Comparison of ENCODE assay signal across 1 cellular context in the genomic region with DNA sequence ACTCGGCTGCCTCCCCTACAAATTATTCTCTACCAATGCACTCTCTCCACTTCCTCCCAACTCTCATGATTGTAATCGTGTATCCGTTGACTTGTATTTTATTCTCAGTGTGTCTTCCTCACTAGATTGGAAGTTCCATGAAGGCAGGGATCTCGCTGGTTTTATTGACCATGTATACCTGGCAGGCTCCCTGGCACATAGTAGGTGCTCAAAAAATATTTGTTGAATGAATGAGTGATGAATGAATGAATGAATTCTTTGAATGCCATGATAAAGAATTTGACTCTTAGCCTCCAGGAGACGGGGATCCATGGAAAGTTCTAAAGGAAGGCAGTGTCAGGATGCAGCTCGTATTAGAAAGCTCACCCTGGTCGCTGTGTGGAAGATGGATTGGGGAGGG.
TF ChIP-seq lines count a peak whose summit lies in the region.

No MANE protein-coding gene starts in this region.

TF ChIP-seq in K562, 482 proteins besides CTCF, POLR2A, EP300 and RAD21 (continues in another document):
- TF ChIP-seq ZNF699 (CRISPR knock-in tag; IDR thresholded peaks at IDR 0.05; ENCODE audit: insufficient replicate concordance) (no peak), NR2F6 (CRISPR knock-in tag; IDR thresholded peaks at IDR 0.05) (no peak), ZNF217 (CRISPR knock-in tag; IDR thresholded peaks at IDR 0.05) (no peak), STAG1 (CRISPR knock-in tag; IDR thresholded peaks at IDR 0.05; ENCODE audit: borderline replicate concordance) (no peak), TAF1 (IDR thresholded peaks at IDR 0.05; ENCODE audit: control insufficient read depth, extremely low read depth, insufficient read depth, low read length, severe bottlenecking) (no peak), KDM1A (IDR thresholded peaks at IDR 0.05) (peak in 1 of 2 experiments; percentile 59; a peak in 2 of 4 replicates), TSC22D4 (tag; IDR thresholded peaks at IDR 0.05) (no peak), SREBF1 (IDR thresholded peaks at IDR 0.05; ENCODE audit: borderline replicate concordance, low read depth, low read length) (no peak), ARID2 (IDR thresholded peaks at IDR 0.05) (no peak), ZNF347 (CRISPR knock-in tag; IDR thresholded peaks at IDR 0.05; ENCODE audit: low read depth) (no peak), ZNF507 (tag; conservative IDR thresholded peaks at IDR 0.05) (no peak), GABPB1 (CRISPR knock-in tag; IDR thresholded peaks at IDR 0.05) (no peak), NFIC (IDR thresholded peaks at IDR 0.05) (no peak), BCOR (IDR thresholded peaks at IDR 0.05) (peak; percentile 45), DNMT1 (IDR thresholded peaks at IDR 0.05) (no peak), POLR2H (tag; IDR thresholded peaks at IDR 0.05; ENCODE audit: low read depth) (no peak), SMARCA4 (IDR thresholded peaks at IDR 0.05) (no peak), WHSC1 (IDR thresholded peaks at IDR 0.05; ENCODE audit: low read length) (no peak), ESRRB (CRISPR knock-in tag; IDR thresholded peaks at IDR 0.05; ENCODE audit: borderline replicate concordance) (no peak), ZNF316 (IDR thresholded peaks at IDR 0.05) (peak; percentile 88), MECOM (CRISPR knock-in tag; IDR thresholded peaks at IDR 0.05) (0 out of 2 replicates have a peak, but pooled peaks have one; percentile 25), RFX1 (IDR thresholded peaks at IDR 0.05) (no peak), YY1 (IDR thresholded peaks at IDR 0.05; ENCODE audit: borderline replicate concordance in 1 of 3, control insufficient read depth in 1 of 3, extremely low read depth in 1 of 3, insufficient read depth in 3 of 3, insufficient read length in 1 of 3, insufficient replicate concordance in 2 of 3, low read depth in 1 of 3, low read length in 2 of 3) (no peak), ZNF589 (CRISPR knock-in tag; IDR thresholded peaks at IDR 0.05; ENCODE audit: low read depth) (no peak), ZKSCAN1 (IDR thresholded peaks at IDR 0.05; ENCODE audit: low read depth, low read length) (peak; percentile 98), RCOR1 (IDR thresholded peaks at IDR 0.05; ENCODE audit: borderline replicate concordance in 1 of 2, low read depth in 2 of 2, low read length in 2 of 2) (no peak), NR2C2 (CRISPR knock-in tag; IDR thresholded peaks at IDR 0.05) (no peak), NR2C2 (tag; IDR thresholded peaks at IDR 0.05) (no peak), POLR3G (IDR thresholded peaks at IDR 0.05; ENCODE audit: extremely low read depth, insufficient read length, insufficient replicate concordance) (no peak), ZNF197 (CRISPR knock-in tag; IDR thresholded peaks at IDR 0.05; ENCODE audit: low read depth) (no peak)
- TF ChIP-seq, protein P1, sequence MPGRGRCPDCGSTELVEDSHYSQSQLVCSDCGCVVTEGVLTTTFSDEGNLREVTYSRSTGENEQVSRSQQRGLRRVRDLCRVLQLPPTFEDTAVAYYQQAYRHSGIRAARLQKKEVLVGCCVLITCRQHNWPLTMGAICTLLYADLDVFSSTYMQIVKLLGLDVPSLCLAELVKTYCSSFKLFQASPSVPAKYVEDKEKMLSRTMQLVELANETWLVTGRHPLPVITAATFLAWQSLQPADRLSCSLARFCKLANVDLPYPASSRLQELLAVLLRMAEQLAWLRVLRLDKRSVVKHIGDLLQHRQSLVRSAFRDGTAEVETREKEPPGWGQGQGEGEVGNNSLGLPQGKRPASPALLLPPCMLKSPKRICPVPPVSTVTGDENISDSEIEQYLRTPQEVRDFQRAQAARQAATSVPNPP (IDR thresholded peaks at IDR 0.05; ENCODE audit: borderline replicate concordance, insufficient read depth, insufficient read length) = no peak
- TF ChIP-seq, protein P2, sequence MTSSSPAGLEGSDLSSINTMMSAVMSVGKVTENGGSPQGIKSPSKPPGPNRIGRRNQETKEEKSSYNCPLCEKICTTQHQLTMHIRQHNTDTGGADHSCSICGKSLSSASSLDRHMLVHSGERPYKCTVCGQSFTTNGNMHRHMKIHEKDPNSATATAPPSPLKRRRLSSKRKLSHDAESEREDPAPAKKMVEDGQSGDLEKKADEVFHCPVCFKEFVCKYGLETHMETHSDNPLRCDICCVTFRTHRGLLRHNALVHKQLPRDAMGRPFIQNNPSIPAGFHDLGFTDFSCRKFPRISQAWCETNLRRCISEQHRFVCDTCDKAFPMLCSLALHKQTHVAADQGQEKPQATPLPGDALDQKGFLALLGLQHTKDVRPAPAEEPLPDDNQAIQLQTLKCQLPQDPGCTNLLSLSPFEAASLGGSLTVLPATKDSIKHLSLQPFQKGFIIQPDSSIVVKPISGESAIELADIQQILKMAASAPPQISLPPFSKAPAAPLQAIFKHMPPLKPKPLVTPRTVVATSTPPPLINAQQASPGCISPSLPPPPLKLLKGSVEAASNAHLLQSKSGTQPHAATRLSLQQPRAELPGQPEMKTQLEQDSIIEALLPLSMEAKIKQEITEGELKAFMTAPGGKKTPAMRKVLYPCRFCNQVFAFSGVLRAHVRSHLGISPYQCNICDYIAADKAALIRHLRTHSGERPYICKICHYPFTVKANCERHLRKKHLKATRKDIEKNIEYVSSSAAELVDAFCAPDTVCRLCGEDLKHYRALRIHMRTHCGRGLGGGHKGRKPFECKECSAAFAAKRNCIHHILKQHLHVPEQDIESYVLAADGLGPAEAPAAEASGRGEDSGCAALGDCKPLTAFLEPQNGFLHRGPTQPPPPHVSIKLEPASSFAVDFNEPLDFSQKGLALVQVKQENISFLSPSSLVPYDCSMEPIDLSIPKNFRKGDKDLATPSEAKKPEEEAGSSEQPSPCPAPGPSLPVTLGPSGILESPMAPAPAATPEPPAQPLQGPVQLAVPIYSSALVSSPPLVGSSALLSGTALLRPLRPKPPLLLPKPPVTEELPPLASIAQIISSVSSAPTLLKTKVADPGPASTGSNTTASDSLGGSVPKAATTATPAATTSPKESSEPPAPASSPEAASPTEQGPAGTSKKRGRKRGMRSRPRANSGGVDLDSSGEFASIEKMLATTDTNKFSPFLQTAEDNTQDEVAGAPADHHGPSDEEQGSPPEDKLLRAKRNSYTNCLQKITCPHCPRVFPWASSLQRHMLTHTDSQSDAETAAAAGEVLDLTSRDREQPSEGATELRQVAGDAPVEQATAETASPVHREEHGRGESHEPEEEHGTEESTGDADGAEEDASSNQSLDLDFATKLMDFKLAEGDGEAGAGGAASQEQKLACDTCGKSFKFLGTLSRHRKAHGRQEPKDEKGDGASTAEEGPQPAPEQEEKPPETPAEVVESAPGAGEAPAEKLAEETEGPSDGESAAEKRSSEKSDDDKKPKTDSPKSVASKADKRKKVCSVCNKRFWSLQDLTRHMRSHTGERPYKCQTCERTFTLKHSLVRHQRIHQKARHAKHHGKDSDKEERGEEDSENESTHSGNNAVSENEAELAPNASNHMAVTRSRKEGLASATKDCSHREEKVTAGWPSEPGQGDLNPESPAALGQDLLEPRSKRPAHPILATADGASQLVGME (CRISPR knock-in tag; IDR thresholded peaks at IDR 0.05) = no peak
- TF ChIP-seq, protein P3, sequence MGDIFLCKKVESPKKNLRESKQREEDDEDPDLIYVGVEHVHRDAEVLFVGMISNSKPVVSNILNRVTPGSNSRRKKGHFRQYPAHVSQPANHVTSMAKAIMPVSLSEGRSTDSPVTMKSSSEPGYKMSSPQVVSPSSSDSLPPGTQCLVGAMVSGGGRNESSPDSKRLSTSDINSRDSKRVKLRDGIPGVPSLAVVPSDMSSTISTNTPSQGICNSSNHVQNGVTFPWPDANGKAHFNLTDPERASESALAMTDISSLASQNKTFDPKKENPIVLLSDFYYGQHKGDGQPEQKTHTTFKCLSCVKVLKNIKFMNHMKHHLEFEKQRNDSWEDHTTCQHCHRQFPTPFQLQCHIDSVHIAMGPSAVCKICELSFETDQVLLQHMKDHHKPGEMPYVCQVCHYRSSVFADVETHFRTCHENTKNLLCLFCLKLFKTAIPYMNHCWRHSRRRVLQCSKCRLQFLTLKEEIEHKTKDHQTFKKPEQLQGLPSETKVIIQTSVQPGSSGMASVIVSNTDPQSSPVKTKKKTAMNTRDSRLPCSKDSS (IDR thresholded peaks at IDR 0.05; ENCODE audit: low read depth, partially characterized antibody) = peak; percentile 44
- TF ChIP-seq, protein P4, sequence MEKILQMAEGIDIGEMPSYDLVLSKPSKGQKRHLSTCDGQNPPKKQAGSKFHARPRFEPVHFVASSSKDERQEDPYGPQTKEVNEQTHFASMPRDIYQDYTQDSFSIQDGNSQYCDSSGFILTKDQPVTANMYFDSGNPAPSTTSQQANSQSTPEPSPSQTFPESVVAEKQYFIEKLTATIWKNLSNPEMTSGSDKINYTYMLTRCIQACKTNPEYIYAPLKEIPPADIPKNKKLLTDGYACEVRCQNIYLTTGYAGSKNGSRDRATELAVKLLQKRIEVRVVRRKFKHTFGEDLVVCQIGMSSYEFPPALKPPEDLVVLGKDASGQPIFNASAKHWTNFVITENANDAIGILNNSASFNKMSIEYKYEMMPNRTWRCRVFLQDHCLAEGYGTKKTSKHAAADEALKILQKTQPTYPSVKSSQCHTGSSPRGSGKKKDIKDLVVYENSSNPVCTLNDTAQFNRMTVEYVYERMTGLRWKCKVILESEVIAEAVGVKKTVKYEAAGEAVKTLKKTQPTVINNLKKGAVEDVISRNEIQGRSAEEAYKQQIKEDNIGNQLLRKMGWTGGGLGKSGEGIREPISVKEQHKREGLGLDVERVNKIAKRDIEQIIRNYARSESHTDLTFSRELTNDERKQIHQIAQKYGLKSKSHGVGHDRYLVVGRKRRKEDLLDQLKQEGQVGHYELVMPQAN (IDR thresholded peaks at IDR 0.05; ENCODE audit: borderline replicate concordance) = no peak
- TF ChIP-seq, protein P5, sequence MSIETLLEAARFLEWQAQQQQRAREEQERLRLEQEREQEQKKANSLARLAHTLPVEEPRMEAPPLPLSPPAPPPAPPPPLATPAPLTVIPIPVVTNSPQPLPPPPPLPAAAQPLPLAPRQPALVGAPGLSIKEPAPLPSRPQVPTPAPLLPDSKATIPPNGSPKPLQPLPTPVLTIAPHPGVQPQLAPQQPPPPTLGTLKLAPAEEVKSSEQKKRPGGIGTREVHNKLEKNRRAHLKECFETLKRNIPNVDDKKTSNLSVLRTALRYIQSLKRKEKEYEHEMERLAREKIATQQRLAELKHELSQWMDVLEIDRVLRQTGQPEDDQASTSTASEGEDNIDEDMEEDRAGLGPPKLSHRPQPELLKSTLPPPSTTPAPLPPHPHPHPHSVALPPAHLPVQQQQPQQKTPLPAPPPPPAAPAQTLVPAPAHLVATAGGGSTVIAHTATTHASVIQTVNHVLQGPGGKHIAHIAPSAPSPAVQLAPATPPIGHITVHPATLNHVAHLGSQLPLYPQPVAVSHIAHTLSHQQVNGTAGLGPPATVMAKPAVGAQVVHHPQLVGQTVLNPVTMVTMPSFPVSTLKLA (conservative IDR thresholded peaks at IDR 0.05) = 0 out of 4 replicates have a peak, but pooled peaks of 1 of the 2 experiments have one; percentile 7
